24 cellular contexts compared by ENCODE assay signal in genomic region chr14:103533999-103534575, GRCh38. TPM values are rescaled to one million over a fixed set of nuclear protein-coding genes. Genes with fewer than 3 reads are reported as not detected.
DNase-seq lines count a peak whose midpoint lies in the region; ATAC-seq and TF ChIP-seq lines count a peak whose summit lies in the region.
"Had no signal": no experiment of that assay in that cellular context is flagged by ENCODE, and none has a peak within 500 bp of the region (broad histone marks: within the 10 kb centered on the region; RNA-seq: fewer than 3 reads in every experiment).

No MANE protein-coding gene starts in this region.

- H3K9me3 Mint-ChIP-seq in natural killer cell treated with Interleukin-12 subunit alpha and Interleukin-12 subunit beta and Interleukin-15 and Interleukin-18, amount 100 ng/mL, for 72 hours: no peaks in the 10 kb centered on the region
- H3K9me3 Mint-ChIP-seq: activated T-cell treated with anti-CD3 and anti-CD28 coated beads, Interleukin-2, amount 50 U/mL, for 24 hours; dendritic cell treated with granulocyte-macrophage colony-stimulating factor and Interleukin-4, amounts not matched to agents 40 ng/mL and 50 ng/mL, for 4 days; GM23338; neural progenitor cell; type B pancreatic cell had no signal

- H3K4me1 ChIP-seq in HEK293 (ENCODE audit: control insufficient read depth, insufficient read depth, low read length) (peaks cover 3% of the 10 kb centered on the region; the same call in 1 of the 2 replicates), muscle layer of colon (ENCODE audit: insufficient read depth, low read length) (peaks cover 80% of the 10 kb centered on the region), BE2C (peaks cover 7% of the 10 kb centered on the region)

- H3K27me3 ChIP-seq in muscle layer of colon (ENCODE audit: control insufficient read depth in 1 of 2, insufficient read depth in 2 of 2, low read length in 2 of 2): no peaks in the 10 kb centered on the region
- H3K27me3 ChIP-seq in BE2C: no peaks in the 10 kb centered on the region
- H3K27me3 ChIP-seq: neural progenitor cell had no signal

- DNase-seq in cerebellum (ENCODE audit: low spot score) (peak; percentile 89), superior temporal gyrus (ENCODE audit: extremely low spot score) (peak; percentile 40), posterior vena cava (ENCODE audit: low spot score) (no peak), NCI-H146 treated with DMSO at 0.1 percent for 48 hours (lab: John Stamatoyannopoulos, UW; ENCODE audit: unreplicated experiment) (no peak), BE2C (no peak)
- no peak for DNase-seq in natural killer cell treated with Interleukin-12 subunit alpha and Interleukin-12 subunit beta and Interleukin-15 and Interleukin-18, amount 100 ng/mL, for 72 hours (ENCODE audit: low spot score)
- DNase-seq: activated naive CD4-positive, alpha-beta T cell; activated T-cell treated with anti-CD3 and anti-CD28 coated beads, Interleukin-2, amount 50 U/mL, for 24 hours; lower lobe of right lung; NCI-H146; NCI-H526; stimulated activated CD4-positive, alpha-beta T cell treated with anti-CD3 and anti-CD28 coated beads, Interleukin-12 subunit alpha, Interleukin-12 subunit beta, amount 100 ng/mL, for 4 hours; stimulated activated CD4-positive, alpha-beta T cell treated with anti-CD3 and anti-CD28 coated beads, Interleukin-4, amount 100 ng/mL, for 24 hours; stimulated activated naive CD4-positive, alpha-beta T cell treated with Interleukin-2 at 50 U/mL for 16 hours; T-helper 1 cell had no signal

- no peak overlapping the region for H3K4me3 Mint-ChIP-seq in natural killer cell treated with Interleukin-12 subunit alpha and Interleukin-12 subunit beta and Interleukin-15 and Interleukin-18, amount 100 ng/mL, for 72 hours
- H3K4me3 Mint-ChIP-seq: activated T-cell treated with anti-CD3 and anti-CD28 coated beads, Interleukin-2, amount 50 U/mL, for 24 hours; dendritic cell treated with granulocyte-macrophage colony-stimulating factor and Interleukin-4, amounts not matched to agents 40 ng/mL and 50 ng/mL, for 4 days; GM23338; neural progenitor cell; type B pancreatic cell had no signal

- ATAC-seq in natural killer cell treated with Interleukin-12 subunit alpha and Interleukin-12 subunit beta and Interleukin-15 and Interleukin-18, amount 100 ng/mL, for 72 hours: no peak
- ATAC-seq: GM23338, lower lobe of right lung, mucosa of descending colon, Panc1 had no signal

- POLR2A ChIA-PET in HEK293 (lab: Yijun Ruan, JAX): interaction anchor here (0.6 to 3.9 kb wide), 4 partner anchors 11 to 47 kb away, joined by 3 to 19 read pairs (median 4); partner anchors contain the start of gene CKB

- H3K4me1 Mint-ChIP-seq in natural killer cell treated with Interleukin-12 subunit alpha and Interleukin-12 subunit beta and Interleukin-15 and Interleukin-18, amount 100 ng/mL, for 72 hours (ENCODE audit: low read depth in 2 of 2): peaks cover 4 to 14% of the 10 kb centered on the region in 2 donors

- H3K9ac ChIP-seq in muscle layer of colon (ENCODE audit: low read length): peak overlapping the region; percentile 49
- H3K9ac ChIP-seq: KMS-11, neural progenitor cell had no signal

- H3K36me3 Mint-ChIP-seq in natural killer cell treated with Interleukin-12 subunit alpha and Interleukin-12 subunit beta and Interleukin-15 and Interleukin-18, amount 100 ng/mL, for 72 hours: no peaks in the 10 kb centered on the region
- H3K36me3 Mint-ChIP-seq: type B pancreatic cell had no signal

- no peak overlapping the region for H3K27ac ChIP-seq in HEK293 (ENCODE audit: extremely low read depth, low read depth, low read length)
- H3K27ac ChIP-seq in muscle layer of colon (ENCODE audit: low read depth, low read length): peak overlapping the region; percentile 90
- H3K27ac ChIP-seq: KMS-11, lower lobe of right lung, neural progenitor cell had no signal

- H3K27me3 Mint-ChIP-seq in natural killer cell treated with Interleukin-12 subunit alpha and Interleukin-12 subunit beta and Interleukin-15 and Interleukin-18, amount 100 ng/mL, for 72 hours: no peaks in the 10 kb centered on the region
- H3K27me3 Mint-ChIP-seq: activated T-cell treated with anti-CD3 and anti-CD28 coated beads, Interleukin-2, amount 50 U/mL, for 24 hours; type B pancreatic cell had no signal

- TF ChIP-seq CTCF in HEK293 (tag by site-specific recombination; IDR thresholded peaks at IDR 0.05): no peak
- TF ChIP-seq CTCF in BE2C (IDR thresholded peaks at IDR 0.05; ENCODE audit: low read depth, low read length): no peak

- H3K4me3 ChIP-seq in HEK293 (ENCODE audit: low read depth, low read length): no peak overlapping the region
- peak overlapping the region; percentile 13 to 28 for H3K4me3 ChIP-seq in muscle layer of colon (ENCODE audit: low read depth in 1 of 2, low read length in 2 of 2)
- H3K4me3 ChIP-seq in BE2C (ENCODE audit: low read depth, low read length): no peak overlapping the region
- H3K4me3 ChIP-seq: GM23338, lower lobe of right lung, mucosa of descending colon, neural progenitor cell had no signal

- no peak overlapping the region for H3K27ac Mint-ChIP-seq in natural killer cell treated with Interleukin-12 subunit alpha and Interleukin-12 subunit beta and Interleukin-15 and Interleukin-18, amount 100 ng/mL, for 72 hours
- H3K27ac Mint-ChIP-seq: activated T-cell treated with anti-CD3 and anti-CD28 coated beads, Interleukin-2, amount 50 U/mL, for 24 hours; dendritic cell treated with granulocyte-macrophage colony-stimulating factor and Interleukin-4, amounts not matched to agents 40 ng/mL and 50 ng/mL, for 4 days; GM23338; neural progenitor cell; type B pancreatic cell had no signal

- CTCF ChIA-PET in HEK293 (lab: Yijun Ruan, JAX): no interaction called here

- intact Hi-C loops in posterior vena cava (cut with DNase I): no loop called here

- peaks cover 0 to 19% of the 10 kb centered on the region in 2 experiments; a peak in 1 of 3 replicates for H3K36me3 ChIP-seq in HEK293 (ENCODE audit: control insufficient read depth in 2 of 2, insufficient read depth in 1 of 2, low read length in 2 of 2)
- H3K36me3 ChIP-seq in muscle layer of colon (ENCODE audit: insufficient read depth, low read length): peaks cover 14% of the 10 kb centered on the region
- H3K36me3 ChIP-seq in BE2C: peaks cover 55% of the 10 kb centered on the region
- H3K36me3 ChIP-seq: neural progenitor cell had no signal

- H3K9me3 ChIP-seq in HEK293 (ENCODE audit: control insufficient read depth, insufficient read depth, low read depth, low read length) (no peaks in the 10 kb centered on the region), muscle layer of colon (ENCODE audit: low read length) (no peaks in the 10 kb centered on the region), BE2C (no peaks in the 10 kb centered on the region)
- H3K9me3 ChIP-seq: lower lobe of right lung, mucosa of descending colon had no signal

TF ChIP-seq in HEK293, 187 proteins besides CTCF, POLR2A, EP300 and RAD21:
- no peak for TF ChIP-seq SETDB1 (IDR thresholded peaks at IDR 0.05; ENCODE audit: insufficient read length, low read length)
- TF ChIP-seq ZFHX2 (tag by site-specific recombination; conservative IDR thresholded peaks at IDR 0.05): 0 out of 2 replicates have a peak, but pooled peaks have one; percentile 9

RNA-seq across cellular contexts. Expression of gene TRMT61A, which starts 5.1 kb away (rescaled TPM):
- total RNA-seq in cerebellum: 5.1 TPM
- total RNA-seq in posterior vena cava: 10 to 100 TPM; 16.2 to 18.0 TPM
- 10 to 100 TPM; 13.2 to 29.7 TPM for total RNA-seq in natural killer cell treated with Interleukin-12 subunit alpha and Interleukin-12 subunit beta and Interleukin-15 and Interleukin-18, amount 100 ng/mL, for 72 hours
- polyA plus RNA-seq in BE2C (2012; ENCODE audit: insufficient read depth, insufficient read length, low read depth): 137 TPM

RNA-seq across cellular contexts. Expression of gene CKB, which starts 11.5 kb away (rescaled TPM):
- total RNA-seq in cerebellum: 155 TPM
- total RNA-seq in posterior vena cava: 100 to 1,000 TPM; 354 to 709 TPM
- total RNA-seq in natural killer cell treated with Interleukin-12 subunit alpha and Interleukin-12 subunit beta and Interleukin-15 and Interleukin-18, amount 100 ng/mL, for 72 hours: 1 to 10 TPM; 3.0 to 4.6 TPM
- polyA plus RNA-seq in BE2C (2012; ENCODE audit: insufficient read depth, insufficient read length, low read depth): 1,667 TPM

RNA-seq across cellular contexts. Expression of gene BAG5, which starts 28.4 kb away (rescaled TPM):
- 27.2 TPM for total RNA-seq in cerebellum
- total RNA-seq in posterior vena cava: 10 to 100 TPM; 29.0 to 30.4 TPM
- 10 to 100 TPM; 27.4 to 29.6 TPM for total RNA-seq in natural killer cell treated with Interleukin-12 subunit alpha and Interleukin-12 subunit beta and Interleukin-15 and Interleukin-18, amount 100 ng/mL, for 72 hours
- polyA plus RNA-seq in BE2C (2012; ENCODE audit: insufficient read depth, insufficient read length, low read depth): 54.9 TPM

RNA-seq across cellular contexts. Expression of gene COA8, which starts 28.7 kb away (rescaled TPM):
- 23.4 TPM for total RNA-seq in cerebellum
- 10 to 100 TPM; 33.9 to 40.3 TPM for total RNA-seq in posterior vena cava
- total RNA-seq in natural killer cell treated with Interleukin-12 subunit alpha and Interleukin-12 subunit beta and Interleukin-15 and Interleukin-18, amount 100 ng/mL, for 72 hours: 10 to 100 TPM; 35.8 to 38.3 TPM
- polyA plus RNA-seq in BE2C (2012; ENCODE audit: insufficient read depth, insufficient read length, low read depth): 43.8 TPM

Comparison
In these comparisons a context has a peak if more than half of its experiments do, and no peak if none do; other contexts are left out.
1. H3K4me3 ChIP-seq: peak in muscle layer of colon (2 of 2); none in HEK293 (single experiment) and BE2C (single experiment).
2. DNase-seq: peak in cerebellum (single experiment) and superior temporal gyrus (single experiment); none in posterior vena cava (single experiment), NCI-H146 treated with DMSO at 0.1 percent for 48 hours (single experiment), natural killer cell treated with Interleukin-12 subunit alpha and Interleukin-12 subunit beta and Interleukin-15 and Interleukin-18, amount 100 ng/mL, for 72 hours (single experiment) and BE2C (single experiment).
3. RNA of gene CKB, which starts 11.5 kb away (total RNA-seq): 354 to 709 TPM in posterior vena cava and 155 TPM in cerebellum (single experiment); 3.0 to 4.6 TPM in natural killer cell treated with Interleukin-12 subunit alpha and Interleukin-12 subunit beta and Interleukin-15 and Interleukin-18, amount 100 ng/mL, for 72 hours; every median in the first group is over 10 times any median in the second.